Comparison of ENCODE assay signal across 8 cellular contexts in the genomic region with DNA sequence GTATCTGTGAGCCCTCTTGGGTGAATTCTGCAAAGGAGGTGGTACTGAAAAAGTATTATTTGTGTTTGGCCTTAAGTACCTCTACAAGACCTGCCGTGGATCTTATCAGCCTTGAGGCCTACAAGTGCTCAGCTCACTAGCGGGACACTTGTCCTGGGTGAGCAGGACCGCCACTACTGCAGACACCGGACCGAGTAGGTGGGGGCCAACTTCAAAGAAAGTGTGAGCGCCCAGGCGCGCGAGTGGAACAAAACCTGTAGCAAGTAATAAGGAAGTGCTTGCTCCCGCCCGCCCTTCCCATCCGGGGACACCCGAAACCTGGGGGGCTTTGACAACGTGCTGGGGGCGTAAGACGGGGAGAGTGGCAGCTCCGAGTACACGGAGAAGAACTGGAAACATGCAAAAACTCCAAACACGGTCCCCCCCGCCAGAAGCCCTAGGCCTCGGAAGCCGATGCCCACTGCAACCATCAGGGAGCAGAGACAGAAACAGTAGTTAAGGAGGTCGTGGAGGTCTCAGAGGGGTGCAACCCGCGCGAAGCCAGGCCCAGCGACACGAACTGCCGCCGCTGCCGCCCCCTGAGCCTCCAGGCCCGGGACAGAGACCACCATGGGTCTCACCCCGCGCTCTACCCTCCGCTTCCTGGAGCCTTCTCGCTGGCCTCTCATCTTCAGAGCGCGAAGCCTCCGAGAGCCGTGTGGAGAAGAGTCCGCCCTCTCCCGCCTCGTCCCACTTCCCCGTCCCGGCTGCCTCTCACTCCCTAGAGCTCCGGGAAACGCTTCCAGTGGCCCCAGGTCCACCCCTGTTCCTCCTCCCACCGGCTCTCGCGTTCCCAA. TPM values are rescaled to one million over a fixed set of nuclear protein-coding genes. Genes with fewer than 3 reads are reported as not detected.
DNase-seq lines count a peak whose midpoint lies in the region; ATAC-seq, FAIRE-seq and TF ChIP-seq lines count a peak whose summit lies in the region.

No MANE protein-coding gene starts in this region.

- H3K9ac ChIP-seq in keratinocyte (ENCODE audit: control insufficient read depth, extremely low read depth, insufficient read depth, low read length) = peak overlapping the region; percentile 100

- TF ChIP-seq CTCF in breast epithelium (IDR thresholded peaks at IDR 0.05) = no peak
- no peak for TF ChIP-seq CTCF in keratinocyte (optimal IDR thresholded peaks at IDR 0.05 in 1 of 3, IDR thresholded peaks at IDR 0.05 in 1 of 3, conservative IDR thresholded peaks at IDR 0.05 in 1 of 3; ENCODE audit: extremely low read depth in 1 of 3, insufficient read depth in 2 of 3, low read length in 3 of 3)

- FAIRE-seq in keratinocyte (lab: Jason Lieb, UNC) = no peak

- DNase-seq in NCI-H146 (lab: John Stamatoyannopoulos, UW) = peak; percentile 67
- no peak for DNase-seq in NCI-H146 treated with DMSO at 0.1 percent for 48 hours (lab: John Stamatoyannopoulos, UW; ENCODE audit: unreplicated experiment)
- peak; percentile 58 for DNase-seq in HT-29 (ENCODE audit: low spot score)
- peak; percentile 52 for DNase-seq in UCSD-AML1 (lab: John Stamatoyannopoulos, UW; ENCODE audit: unreplicated experiment)
- DNase-seq in breast epithelium (ENCODE audit: low spot score in 2 of 2) = peak; percentile 54 to 59
- DNase-seq in keratinocyte (ENCODE audit: low read depth, low spot score) = no peak
- DNase-seq in stimulated activated CD4-positive, alpha-beta T cell treated with anti-CD3 and anti-CD28 coated beads, Interleukin-12 subunit alpha, Interleukin-12 subunit beta, amount 100 ng/mL, for 48 hours (ENCODE audit: low read depth in 2 of 3, low spot score in 1 of 3) = peak; percentile 17 to 39 (median 27)

- peak overlapping the region; percentile 82 for H3K4me2 ChIP-seq in keratinocyte (ENCODE audit: control insufficient read depth, extremely low read depth, insufficient read depth, low read depth, low read length)

- dilution Hi-C loops in keratinocyte (cut with MboI; ENCODE audit: extremely low pct_ligation_motif_present, low sequenced_read_pairs) = no loop called here

- H3K79me2 ChIP-seq in keratinocyte (ENCODE audit: control insufficient read depth, insufficient read depth, low read length) = peaks cover 56% of the 10 kb centered on the region

- H3K9me3 ChIP-seq in breast epithelium = no peaks in the 10 kb centered on the region
- no peaks in the 10 kb centered on the region for H3K9me3 ChIP-seq in keratinocyte (ENCODE audit: control insufficient read depth, low read depth, low read length)

- no peaks in the 10 kb centered on the region for H3K9me1 ChIP-seq in keratinocyte (ENCODE audit: control insufficient read depth, extremely low read depth, insufficient read depth, low read length)

- H3K27ac ChIP-seq in breast epithelium = peak overlapping the region; percentile 98 to 99
- peak overlapping the region; percentile 100 for H3K27ac ChIP-seq in keratinocyte (ENCODE audit: control insufficient read depth, insufficient read depth, low read length)

- H2AFZ ChIP-seq in keratinocyte (ENCODE audit: control insufficient read depth, low read length) = peak overlapping the region; percentile 93

- no peak for TF ChIP-seq POLR2A in breast epithelium (IDR thresholded peaks at IDR 0.05)

- intact Hi-C loops in breast epithelium (cut with DNase I; ENCODE audit: low total_unique reads) = loop anchor here (10.0 kb wide), 1 partner anchor 754 kb away; no protein-coding TSS in a partner anchor

- H3K4me3 ChIP-seq in breast epithelium (peak overlapping the region; percentile 64 to 98 (median 92)), keratinocyte (ENCODE audit: control insufficient read depth in 2 of 3, extremely low read depth in 1 of 3, insufficient read depth in 2 of 3, low read depth in 1 of 3, low read length in 3 of 3) (peak overlapping the region; percentile 86 to 98 (median 93))

- no peaks in the 10 kb centered on the region for H4K20me1 ChIP-seq in keratinocyte (ENCODE audit: control insufficient read depth, extremely low read depth, insufficient read depth, low read length)

- ATAC-seq in GM18517 (IDR thresholded peaks at IDR 0.05; ENCODE audit: unreplicated experiment) = no peak

- H3K36me3 ChIP-seq in breast epithelium (no peaks in the 10 kb centered on the region), keratinocyte (ENCODE audit: control insufficient read depth in 2 of 2, extremely low read depth in 1 of 2, insufficient read depth in 2 of 2, low read length in 2 of 2) (peaks cover 3 to 7% of the 10 kb centered on the region in 2 experiments)

- H3K4me1 ChIP-seq in breast epithelium (no peaks in the 10 kb centered on the region), keratinocyte (ENCODE audit: control insufficient read depth, extremely low read depth, insufficient read depth, low read length) (peaks cover 9% of the 10 kb centered on the region)

- H3K27me3 ChIP-seq in breast epithelium (no peaks in the 10 kb centered on the region), keratinocyte (ENCODE audit: control insufficient read depth, extremely low read depth, insufficient read depth, low read length) (no peaks in the 10 kb centered on the region)

RNA-seq across cellular contexts. Expression of a gene that starts 0.6 kb away (rescaled TPM):
- 156 and 170 TPM in 2 replicates for total RNA-seq in HT-29 (2014; rRNA removed; shearing (Covaris generic))
- 100 to 1,000 TPM; 106 to 140 (median 117) TPM for total RNA-seq in breast epithelium
- 135 to 196 TPM (median 163 TPM) in 3 replicates for polyA plus RNA-seq in keratinocyte
- polyA plus RNA-seq in keratinocyte (2011; ENCODE audit: low read depth) = 62.4 TPM
- 93.7 and 135 TPM in 2 replicates for polyA plus RNA-seq in keratinocyte (2011; cell fraction: cytosol; rRNA removed)
- polyA plus RNA-seq in keratinocyte (2011; cell fraction: nucleus; rRNA removed) = 204 and 228 TPM in 2 replicates
- 80.2 and 95.9 TPM in 2 replicates for polyA plus RNA-seq in keratinocyte (2012; ENCODE audit: low replicate concordance)
- polyA minus RNA-seq in keratinocyte = 300 to 783 TPM (median 545 TPM) in 3 replicates
- polyA minus RNA-seq in keratinocyte (2011; cell fraction: cytosol; rRNA and poly(A)+ RNA removed) = 201 TPM
- polyA minus RNA-seq in keratinocyte (2011; cell fraction: nucleus; rRNA and poly(A)+ RNA removed) = 362 and 561 TPM in 2 replicates

RNA-seq across cellular contexts. Expression of a gene that starts 55.5 kb away (rescaled TPM):
- total RNA-seq in HT-29 (2014; rRNA removed; shearing (Covaris generic)) = 11.0 and 21.6 TPM in 2 replicates
- 10 to 100 TPM; 12.7 to 15.4 (median 13.1) TPM for total RNA-seq in breast epithelium
- 11.2 to 18.9 TPM (median 18.2 TPM) in 3 replicates for polyA plus RNA-seq in keratinocyte
- polyA plus RNA-seq in keratinocyte (2011; ENCODE audit: low read depth) = 3.2 TPM
- polyA plus RNA-seq in keratinocyte (2011; cell fraction: cytosol; rRNA removed) = 9.1 and 9.4 TPM in 2 replicates
- polyA plus RNA-seq in keratinocyte (2011; cell fraction: nucleus; rRNA removed) = 44.7 and 54.0 TPM in 2 replicates
- 7.3 and 16.0 TPM in 2 replicates for polyA plus RNA-seq in keratinocyte (2012; ENCODE audit: low replicate concordance)
- polyA minus RNA-seq in keratinocyte = 33.2 to 44.3 TPM (median 35.5 TPM) in 3 replicates
- 40.7 TPM for polyA minus RNA-seq in keratinocyte (2011; cell fraction: cytosol; rRNA and poly(A)+ RNA removed)
- polyA minus RNA-seq in keratinocyte (2011; cell fraction: nucleus; rRNA and poly(A)+ RNA removed) = 47.4 and 49.0 TPM in 2 replicates

Comparison
In these comparisons a context has a peak if more than half of its experiments do, and no peak if none do; other contexts are left out.
1. DNase-seq: peak in NCI-H146 (single experiment), HT-29 (single experiment), UCSD-AML1 (single experiment), breast epithelium (2 of 2) and stimulated activated CD4-positive, alpha-beta T cell treated with anti-CD3 and anti-CD28 coated beads, Interleukin-12 subunit alpha, Interleukin-12 subunit beta, amount 100 ng/mL, for 48 hours (3 of 3); none in NCI-H146 treated with DMSO at 0.1 percent for 48 hours (single experiment) and keratinocyte (single experiment).